9 cellular contexts compared by ENCODE assay signal in the genomic region with DNA sequence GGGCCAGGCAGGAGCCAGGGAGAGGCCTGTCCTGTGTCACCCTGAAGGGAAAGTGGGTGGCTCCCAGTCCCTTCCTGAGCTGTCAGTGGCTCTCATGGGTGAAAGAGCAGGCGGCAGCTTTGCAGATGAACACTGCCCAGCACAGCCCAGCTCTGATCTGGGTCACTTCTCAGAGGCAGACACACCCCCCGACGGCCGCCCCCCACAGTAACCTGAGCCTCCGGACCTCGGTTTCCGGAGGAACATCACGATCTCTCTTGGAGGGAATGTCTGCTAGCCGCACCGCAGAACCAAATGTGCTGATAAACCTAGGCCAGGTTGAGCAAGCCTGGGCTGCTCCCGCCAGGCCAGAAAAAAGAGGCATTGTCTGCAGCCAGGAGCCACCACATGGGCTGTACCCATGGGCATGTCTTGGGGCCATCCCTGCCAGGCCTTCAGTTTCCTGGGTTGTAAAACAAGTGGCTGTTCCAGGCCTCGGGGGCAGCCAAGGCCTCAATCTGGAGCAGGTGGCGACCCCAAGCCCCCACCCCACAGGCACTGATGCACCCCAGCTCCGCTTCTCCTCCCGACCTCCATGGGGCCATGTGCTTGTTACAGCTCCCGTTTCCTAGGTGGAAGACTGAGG. TPM values are rescaled to one million over a fixed set of nuclear protein-coding genes. Genes with fewer than 3 reads are reported as not detected.
DNase-seq lines count a peak whose midpoint lies in the region; ATAC-seq, FAIRE-seq and TF ChIP-seq lines count a peak whose summit lies in the region.
"Had no signal": no experiment of that assay in that cellular context is flagged by ENCODE, and none has a peak within 500 bp of the region (broad histone marks: within the 10 kb centered on the region; RNA-seq: fewer than 3 reads in every experiment).

No MANE protein-coding gene starts in this region.

- ATAC-seq in HG03432 (IDR thresholded peaks at IDR 0.05; ENCODE audit: unreplicated experiment) (no peak), GM19467 (IDR thresholded peaks at IDR 0.05; ENCODE audit: unreplicated experiment) (no peak), GM18519 (IDR thresholded peaks at IDR 0.05; ENCODE audit: low FRiP score, unreplicated experiment) (no peak)

- no peak for TF ChIP-seq POLR2A in spleen (IDR thresholded peaks at IDR 0.05)

- H3K9ac ChIP-seq in astrocyte (ENCODE audit: low read length): peak overlapping the region; percentile 64
- peak overlapping the region; percentile 35; the same call in 1 of the 2 replicates for H3K9ac ChIP-seq in iPS-20b (ENCODE audit: low read depth, low read length)

- H3K4me3 Mint-ChIP-seq in astrocyte (ENCODE audit: unreplicated experiment): no peak overlapping the region

- peak overlapping the region; percentile 49 for H3K27ac ChIP-seq in astrocyte (ENCODE audit: low read depth, low read length)
- H3K27ac ChIP-seq in iPS-20b (ENCODE audit: low read length): no peak overlapping the region
- H3K27ac ChIP-seq in spleen: peak overlapping the region in 5 of 8 donors; percentile 9 to 84 (median 24)

- H3K4me3 ChIP-seq in astrocyte (ENCODE audit: insufficient read depth, low read depth, low read length) (no peak overlapping the region), iPS-20b (ENCODE audit: low read length) (no peak overlapping the region), spleen (no peak overlapping the region)

- H3K4me2 ChIP-seq in astrocyte (ENCODE audit: low read length): peak overlapping the region; percentile 72

- intact Hi-C loops in spleen (cut with DNase I; ENCODE audit: low total_unique reads): no loop called here

- no peak for TF ChIP-seq CTCF in astrocyte (IDR thresholded peaks at IDR 0.05; ENCODE audit: insufficient read depth, low read depth, low read length)
- no peak for TF ChIP-seq CTCF in spleen (IDR thresholded peaks at IDR 0.05 in 8 of 11, conservative IDR thresholded peaks at IDR 0.05 in 3 of 11)

- peaks cover 10% of the 10 kb centered on the region for H3K36me3 Mint-ChIP-seq in astrocyte (ENCODE audit: low read depth, unreplicated experiment)

- H3K79me2 ChIP-seq in astrocyte (ENCODE audit: insufficient read depth, low read length): peaks cover 97% of the 10 kb centered on the region

- H3K36me3 ChIP-seq in astrocyte (ENCODE audit: insufficient read depth, low read length) (no peaks in the 10 kb centered on the region), iPS-20b (ENCODE audit: insufficient read depth, low read depth, low read length) (no peaks in the 10 kb centered on the region), spleen (peaks cover 0 to 20% (median 0%) of the 10 kb centered on the region in 6 donors)

- H3K27me3 ChIP-seq in astrocyte (ENCODE audit: insufficient read depth, low read length): no peaks in the 10 kb centered on the region
- no peaks in the 10 kb centered on the region for H3K27me3 ChIP-seq in iPS-20b (ENCODE audit: insufficient read depth, low read length)
- H3K27me3 ChIP-seq in spleen (replicated peaks in 1 of 7): no peaks in the 10 kb centered on the region

- WGBS in spleen, 5 donors: 57 to 72% (median 64%) methylated on average over 10 to 16 of the region's 16 CpGs

- H3K27me3 Mint-ChIP-seq in astrocyte (ENCODE audit: low read depth, unreplicated experiment): no peaks in the 10 kb centered on the region

- H3K9me3 ChIP-seq in astrocyte (ENCODE audit: insufficient read depth, low read depth, low read length) (no peaks in the 10 kb centered on the region), iPS-20b (ENCODE audit: insufficient read depth, low read depth, low read length) (no peaks in the 10 kb centered on the region), spleen (no peaks in the 10 kb centered on the region)

- no peak overlapping the region for H2AFZ ChIP-seq in astrocyte (ENCODE audit: low read depth, low read length)

- peak overlapping the region; percentile 89 for H3K27ac Mint-ChIP-seq in astrocyte (ENCODE audit: unreplicated experiment)

- peaks cover 83% of the 10 kb centered on the region for H4K20me1 ChIP-seq in astrocyte (ENCODE audit: insufficient read depth, low read length)

- FAIRE-seq in astrocyte (lab: Jason Lieb, UNC): no peak

- H3K9me3 Mint-ChIP-seq in astrocyte (ENCODE audit: unreplicated experiment): no peaks in the 10 kb centered on the region

- DNase-seq in HPDE6-E6E7 (ENCODE audit: extremely low spot score): peak; percentile 78
- peak; percentile 90 for DNase-seq in astrocyte (ENCODE audit: low read depth)
- DNase-seq in spleen: no peak
- DNase-seq in HuH-7.5 (ENCODE audit: low spot score): no peak
- DNase-seq: activated naive CD4-positive, alpha-beta T cell treated with anti-CD3 and anti-CD28 coated beads, Interleukin-2, amount 50 U/mL, for 16 hours had no signal

- H3K4me1 ChIP-seq in astrocyte (ENCODE audit: insufficient read depth, low read length): peaks cover 86% of the 10 kb centered on the region
- peaks cover 29% of the 10 kb centered on the region for H3K4me1 ChIP-seq in iPS-20b (ENCODE audit: insufficient read depth, low read length)
- peaks cover 48 to 99% (median 87%) of the 10 kb centered on the region in 6 donors for H3K4me1 ChIP-seq in spleen

- H3K4me1 Mint-ChIP-seq in astrocyte (ENCODE audit: low read depth, unreplicated experiment): peaks cover 67% of the 10 kb centered on the region

RNA-seq across cellular contexts. Expression of gene NCOR2, which starts 57.6 kb away (rescaled TPM):
- total RNA-seq in astrocyte (425 and 489 TPM in 2 replicates), spleen (100 to 1,000 TPM; 145 to 236 (median 174) TPM)
- polyA plus RNA-seq in spleen: 10 to 100 TPM; 13.2 to 60.6 (median 17.2) TPM

Comparison
In these comparisons a context has a peak if more than half of its experiments do, and no peak if none do; other contexts are left out.
1. DNase-seq: peak in HPDE6-E6E7 (single experiment) and astrocyte (single experiment); none in spleen (single experiment) and HuH-7.5 (single experiment).